In genomic region chr11:693415-693831, GRCh38 we compare ENCODE assay signal across 1 cellular context.
TF ChIP-seq lines count a peak whose summit lies in the region.

No MANE protein-coding gene starts in this region.

TF ChIP-seq in WTC11, 78 proteins besides CTCF, POLR2A, EP300 and RAD21 (continued from another document):
- TF ChIP-seq, protein P1, sequence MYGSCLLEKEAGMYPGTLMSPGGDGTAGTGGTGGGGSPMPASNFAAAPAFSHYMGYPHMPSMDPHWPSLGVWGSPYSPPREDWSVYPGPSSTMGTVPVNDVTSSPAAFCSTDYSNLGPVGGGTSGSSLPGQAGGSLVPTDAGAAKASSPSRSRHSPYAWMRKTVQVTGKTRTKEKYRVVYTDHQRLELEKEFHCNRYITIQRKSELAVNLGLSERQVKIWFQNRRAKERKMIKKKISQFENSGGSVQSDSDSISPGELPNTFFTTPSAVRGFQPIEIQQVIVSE (CRISPR knock-in tag; IDR thresholded peaks at IDR 0.05; ENCODE audit: borderline replicate concordance): no peak
- TF ChIP-seq PRRX2 (CRISPR knock-in tag; IDR thresholded peaks at IDR 0.05) (no peak), TCF7 (CRISPR knock-in tag; IDR thresholded peaks at IDR 0.05; ENCODE audit: low read depth) (no peak)
